Comparison of ENCODE assay signal across 1 cellular context in genomic region chr3:52018319-52019000, GRCh38.
TF ChIP-seq lines count a peak whose summit lies in the region.

No MANE protein-coding gene starts in this region.

TF ChIP-seq in GM12878, 131 proteins besides CTCF, POLR2A, EP300 and RAD21:
- peak; percentile 53 for TF ChIP-seq NR2F1 (conservative IDR thresholded peaks at IDR 0.05)
- no peak for TF ChIP-seq ZBTB40 (IDR thresholded peaks at IDR 0.05; ENCODE audit: borderline replicate concordance)
- no peak for TF ChIP-seq USF1 (IDR thresholded peaks at IDR 0.05; ENCODE audit: borderline replicate concordance, extremely low read length, insufficient read depth, low read depth, low read length)
TF ChIP-seq in GM12878: peak in this region for 1.
